ENCODE assay signal across 8 cellular contexts in genomic region chr12:109477185-109477962, GRCh38. TPM values are rescaled to one million over a fixed set of nuclear protein-coding genes. Genes with fewer than 3 reads are reported as not detected.
DNase-seq lines count a peak whose midpoint lies in the region; ATAC-seq and TF ChIP-seq lines count a peak whose summit lies in the region.

Gene KCTD10, minus strand, starts transcription at chr12:109477300. Its CDS starts 38 bp downstream, at chr12:109477262.
A gene with protein sequence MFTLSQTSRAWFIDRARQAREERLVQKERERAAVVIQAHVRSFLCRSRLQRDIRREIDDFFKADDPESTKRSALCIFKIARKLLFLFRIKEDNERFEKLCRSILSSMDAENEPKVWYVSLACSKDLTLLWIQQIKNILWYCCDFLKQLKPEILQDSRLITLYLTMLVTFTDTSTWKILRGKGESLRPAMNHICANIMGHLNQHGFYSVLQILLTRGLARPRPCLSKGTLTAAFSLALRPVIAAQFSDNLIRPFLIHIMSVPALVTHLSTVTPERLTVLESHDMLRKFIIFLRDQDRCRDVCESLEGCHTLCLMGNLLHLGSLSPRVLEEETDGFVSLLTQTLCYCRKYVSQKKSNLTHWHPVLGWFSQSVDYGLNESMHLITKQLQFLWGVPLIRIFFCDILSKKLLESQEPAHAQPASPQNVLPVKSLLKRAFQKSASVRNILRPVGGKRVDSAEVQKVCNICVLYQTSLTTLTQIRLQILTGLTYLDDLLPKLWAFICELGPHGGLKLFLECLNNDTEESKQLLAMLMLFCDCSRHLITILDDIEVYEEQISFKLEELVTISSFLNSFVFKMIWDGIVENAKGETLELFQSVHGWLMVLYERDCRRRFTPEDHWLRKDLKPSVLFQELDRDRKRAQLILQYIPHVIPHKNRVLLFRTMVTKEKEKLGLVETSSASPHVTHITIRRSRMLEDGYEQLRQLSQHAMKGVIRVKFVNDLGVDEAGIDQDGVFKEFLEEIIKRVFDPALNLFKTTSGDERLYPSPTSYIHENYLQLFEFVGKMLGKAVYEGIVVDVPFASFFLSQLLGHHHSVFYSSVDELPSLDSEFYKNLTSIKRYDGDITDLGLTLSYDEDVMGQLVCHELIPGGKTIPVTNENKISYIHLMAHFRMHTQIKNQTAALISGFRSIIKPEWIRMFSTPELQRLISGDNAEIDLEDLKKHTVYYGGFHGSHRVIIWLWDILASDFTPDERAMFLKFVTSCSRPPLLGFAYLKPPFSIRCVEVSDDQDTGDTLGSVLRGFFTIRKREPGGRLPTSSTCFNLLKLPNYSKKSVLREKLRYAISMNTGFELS (plus strand): TSS chr12:109477634. CDS start chr12:109483552, 5,918 bp downstream.

- 0% methylated on average over 32 of the region's 54 CpGs; no CpG with 5 or more reads in 1 of the 2 experiments for WGBS in IMR-90 (ENCODE audit: extremely low coverage in 2 of 2, insufficient read length in 1 of 2), 2 experiments

- peak within 1 kb of the TSS; percentile 90 for H3K4me3 ChIP-seq in IMR-90 (ENCODE audit: insufficient read depth, low read depth, low read length)
- peak within 1 kb of the TSS; percentile 87 for H3K4me3 ChIP-seq in OCI-LY3 (ENCODE audit: low read length)

- H3K4me3 Mint-ChIP-seq in endothelial cell (ENCODE audit: unreplicated experiment), result peak within 1 kb of the TSS; percentile 100

- no peaks in the 10 kb centered on the region for H3K9me3 Mint-ChIP-seq in endothelial cell (ENCODE audit: unreplicated experiment)

- H3K27me3 ChIP-seq in IMR-90 (ENCODE audit: control insufficient read depth, insufficient read depth, low read length), result no peaks in the 10 kb centered on the region
- no peaks in the 10 kb centered on the region for H3K27me3 ChIP-seq in OCI-LY3 (ENCODE audit: low read depth, low read length)

- intact Hi-C loops in IMR-90 (cut with micrococcal nuclease), result loop anchor here (1.0 to 2.0 kb wide), 3 partner anchors 15 to 49 kb away; no protein-coding TSS in a partner anchor

- POLR2A ChIA-PET in IMR-90 (lab: Charles Lee; ENCODE audit: unreplicated experiment), result interaction anchor here (1.5 kb wide), 1 partner anchor 15 kb away, joined by 7 read pairs; no protein-coding TSS in a partner anchor

- peak within 1 kb of the TSS; percentile 98 for H3K14ac ChIP-seq in IMR-90 (replicated peaks; ENCODE audit: low read depth, low read length)

- TF ChIP-seq RAD21 in IMR-90 (IDR thresholded peaks at IDR 0.05; ENCODE audit: low read length), result peak; percentile 29; the same call in 1 of the 2 replicates

- H2BK120ac ChIP-seq in IMR-90 (ENCODE audit: low read depth, low read length), result peak within 1 kb of the TSS; percentile 98

- DNase-seq in DMS 273 (lab: John Stamatoyannopoulos, UW; ENCODE audit: unreplicated experiment) (peak; percentile 94), IMR-90 (peak; percentile 89), endothelial cell (ENCODE audit: low spot score) (peak; percentile 90), midbrain (lab: John Stamatoyannopoulos, UW) (peak; percentile 91)
- peak; percentile 84 for DNase-seq in activated CD8-positive, alpha-beta memory T cell treated with anti-CD3 and anti-CD28 coated beads, Interleukin-2, amount 50 U/mL, for 4 hours
- peak; percentile 74 to 76 for DNase-seq in stimulated activated CD8-positive, alpha-beta memory T cell treated with anti-CD3 and anti-CD28 coated beads, Interleukin-15, amount 100 ng/mL, for 48 hours (ENCODE audit: low read depth in 2 of 2)

- H3K79me2 ChIP-seq in OCI-LY3 (ENCODE audit: low read length), result peaks cover 65% of the 10 kb centered on the region

- peak within 1 kb of the TSS; percentile 99 for H3K27ac Mint-ChIP-seq in endothelial cell (ENCODE audit: unreplicated experiment)

- H3K9me1 ChIP-seq in IMR-90 (ENCODE audit: insufficient read depth, low read length), result peaks cover 24% of the 10 kb centered on the region

- H4K20me1 ChIP-seq in IMR-90 (ENCODE audit: insufficient read depth, low read length) (peaks cover 43% of the 10 kb centered on the region; the same call in 1 of the 2 replicates), OCI-LY3 (ENCODE audit: insufficient read depth, low read length) (no peaks in the 10 kb centered on the region)

- CTCF ChIA-PET in IMR-90 (lab: Yijun Ruan, JAX), result interaction anchor here (0.7 to 2.4 kb wide), 2 partner anchors 44 to 50 kb away, joined by 4 to 8 read pairs; no protein-coding TSS in a partner anchor

- H3K23ac ChIP-seq in IMR-90 (ENCODE audit: low read depth, low read length), result peak within 1 kb of the TSS; percentile 91

- no TSS peak for BruUV-seq in IMR-90 (replicated peaks; lab: Mats Ljungman, UMichigan)

- H3K27me3 Mint-ChIP-seq in endothelial cell (ENCODE audit: unreplicated experiment), result peaks cover 10% of the 10 kb centered on the region

- H3K18ac ChIP-seq in IMR-90 (ENCODE audit: low read depth, low read length), result peak within 1 kb of the TSS; percentile 92

- H2AFZ ChIP-seq in IMR-90 (replicated peaks; ENCODE audit: low read length, poor library complexity), result peak within 1 kb of the TSS; percentile 97
- peak within 1 kb of the TSS; percentile 96 for H2AFZ ChIP-seq in OCI-LY3 (ENCODE audit: low read depth, low read length)

- peaks cover 6% of the 10 kb centered on the region for H3K36me3 ChIP-seq in IMR-90 (ENCODE audit: control insufficient read depth, insufficient read depth, low read length)
- H3K36me3 ChIP-seq in OCI-LY3 (replicated peaks; ENCODE audit: low read depth, low read length), result no peaks in the 10 kb centered on the region

- H3K79me1 ChIP-seq in IMR-90 (ENCODE audit: low read depth in 1 of 2, low read length in 2 of 2), result peaks cover 6 to 69% of the 10 kb centered on the region in 2 experiments; a peak in 3 of 4 replicates

- H3K27ac ChIP-seq in IMR-90 (ENCODE audit: insufficient read depth, low read length) (peak within 1 kb of the TSS; percentile 98), OCI-LY3 (ENCODE audit: low read length) (peak within 1 kb of the TSS; percentile 67)

- peak within 1 kb of the TSS; percentile 99 for H2AK5ac ChIP-seq in IMR-90 (ENCODE audit: low read depth, low read length)

- H2BK15ac ChIP-seq in IMR-90 (ENCODE audit: low read depth, low read length), result peak within 1 kb of the TSS; percentile 94; the same call in 2 of the 3 replicates

- TF ChIP-seq CTCF in IMR-90 (conservative IDR thresholded peaks at IDR 0.05; ENCODE audit: low read depth, low read length) (no peak), OCI-LY3 (IDR thresholded peaks at IDR 0.05; ENCODE audit: low read depth, low read length) (no peak), endothelial cell (IDR thresholded peaks at IDR 0.05; ENCODE audit: unreplicated experiment) (no peak)

- H3K9ac ChIP-seq in IMR-90 (ENCODE audit: low read depth, low read length) (peak within 1 kb of the TSS; percentile 95), OCI-LY3 (ENCODE audit: low read length) (peak within 1 kb of the TSS; percentile 87)

- H4K5ac ChIP-seq in IMR-90 (ENCODE audit: low read depth, low read length), result peak within 1 kb of the TSS; percentile 90

- TF ChIP-seq POLR2A in IMR-90 (IDR thresholded peaks at IDR 0.05; ENCODE audit: low read depth, low read length), result peak; percentile 88

- peak within 1 kb of the TSS; percentile 99 for H2AK9ac ChIP-seq in IMR-90 (replicated peaks; ENCODE audit: low read depth, low read length, poor library complexity)

- H4K8ac ChIP-seq in IMR-90 (ENCODE audit: low read depth in 2 of 2, low read length in 2 of 2), result peak within 1 kb of the TSS; percentile 81 to 95

- H3K56ac ChIP-seq in IMR-90 (ENCODE audit: extremely low read depth, insufficient read depth, low read length), result peak within 1 kb of the TSS; percentile 90

- H3K4me1 Mint-ChIP-seq in endothelial cell (ENCODE audit: unreplicated experiment), result peaks cover 52% of the 10 kb centered on the region

- dilution Hi-C loops in IMR-90 (cut with HindIII; ENCODE audit: low sequenced_read_pairs, unreplicated experiment), result no loop called here

- in situ Hi-C loops in IMR-90 (cut with MboI; ENCODE audit: low sequenced_read_pairs), result loop anchor here (5.0 kb wide), 1 partner anchor 45 kb away; no protein-coding TSS in a partner anchor

- H2BK5ac ChIP-seq in IMR-90 (ENCODE audit: low read depth, low read length, poor library complexity, severe bottlenecking), result peak within 1 kb of the TSS; percentile 99

- peak within 1 kb of the TSS; percentile 70 for H2BK20ac ChIP-seq in IMR-90 (ENCODE audit: low read depth, low read length)

- H3K36me3 Mint-ChIP-seq in endothelial cell (ENCODE audit: low read depth, unreplicated experiment), result peaks cover 8% of the 10 kb centered on the region

- ATAC-seq in GM21529 (IDR thresholded peaks at IDR 0.05; ENCODE audit: unreplicated experiment), result peak; percentile 88
- peak; percentile 91 for ATAC-seq in IMR-90 (ENCODE audit: low read depth)

- H3K4me2 ChIP-seq in IMR-90 (ENCODE audit: low read depth, low read length) (peak within 1 kb of the TSS; percentile 99), OCI-LY3 (ENCODE audit: low read length) (peak within 1 kb of the TSS; percentile 96)

- peak within 1 kb of the TSS; percentile 97 for H3K4ac ChIP-seq in IMR-90 (ENCODE audit: low read depth, low read length)

- H3K9me3 ChIP-seq in IMR-90 (ENCODE audit: control insufficient read depth, insufficient read depth, low read length) (no peaks in the 10 kb centered on the region), OCI-LY3 (ENCODE audit: insufficient read depth, low read length) (no peaks in the 10 kb centered on the region)

- H4K91ac ChIP-seq in IMR-90 (ENCODE audit: insufficient read depth, low read depth, low read length), result peak within 1 kb of the TSS; percentile 98

- H3K4me1 ChIP-seq in IMR-90 (ENCODE audit: control insufficient read depth, insufficient read depth, low read length) (peaks cover 8% of the 10 kb centered on the region), OCI-LY3 (ENCODE audit: low read length) (peaks cover 18% of the 10 kb centered on the region)

TF ChIP-seq in IMR-90, 13 proteins besides CTCF, POLR2A, EP300 and RAD21 (continues in another document):
- TF ChIP-seq, protein P1, sequence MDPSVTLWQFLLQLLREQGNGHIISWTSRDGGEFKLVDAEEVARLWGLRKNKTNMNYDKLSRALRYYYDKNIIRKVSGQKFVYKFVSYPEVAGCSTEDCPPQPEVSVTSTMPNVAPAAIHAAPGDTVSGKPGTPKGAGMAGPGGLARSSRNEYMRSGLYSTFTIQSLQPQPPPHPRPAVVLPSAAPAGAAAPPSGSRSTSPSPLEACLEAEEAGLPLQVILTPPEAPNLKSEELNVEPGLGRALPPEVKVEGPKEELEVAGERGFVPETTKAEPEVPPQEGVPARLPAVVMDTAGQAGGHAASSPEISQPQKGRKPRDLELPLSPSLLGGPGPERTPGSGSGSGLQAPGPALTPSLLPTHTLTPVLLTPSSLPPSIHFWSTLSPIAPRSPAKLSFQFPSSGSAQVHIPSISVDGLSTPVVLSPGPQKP (IDR thresholded peaks at IDR 0.05; ENCODE audit: borderline replicate concordance, low read depth, low read length), result no peak

RNA-seq across cellular contexts. Expression of gene KCTD10, which starts in this region (rescaled TPM):
- total RNA-seq in IMR-90 (2012; rRNA removed), result 72.1 and 77.2 TPM in 2 replicates
- 82.8 and 88.4 TPM in 2 replicates for polyA plus RNA-seq in IMR-90 (2012; rRNA removed)
- polyA plus RNA-seq in IMR-90 (2012; cell fraction: cytosol; rRNA removed), result 59.8 and 83.6 TPM in 2 replicates
- 122 and 137 TPM in 2 replicates for polyA plus RNA-seq in IMR-90 (2012; cell fraction: nucleus; rRNA removed; ENCODE audit: low replicate concordance)
- 128 TPM for total RNA-seq in endothelial cell (ENCODE audit: unreplicated experiment)

RNA-seq across cellular contexts. Expression of the second gene that starts in this region (rescaled TPM):
- 18.8 and 19.4 TPM in 2 replicates for total RNA-seq in IMR-90 (2012; rRNA removed)
- 24.3 and 24.9 TPM in 2 replicates for polyA plus RNA-seq in IMR-90 (2012; rRNA removed)
- polyA plus RNA-seq in IMR-90 (2012; cell fraction: cytosol; rRNA removed), result 17.0 and 19.0 TPM in 2 replicates
- polyA plus RNA-seq in IMR-90 (2012; cell fraction: nucleus; rRNA removed; ENCODE audit: low replicate concordance), result 49.8 and 61.5 TPM in 2 replicates
- total RNA-seq in endothelial cell (ENCODE audit: unreplicated experiment), result 44.3 TPM

Comparison
In these comparisons a context has a peak if more than half of its experiments do, and no peak if none do; other contexts are left out.
1. Peak in every context shown above with its lines: DNase-seq, ATAC-seq, H3K4me3 ChIP-seq and H3K27ac ChIP-seq.